Comparison of ENCODE assay signal across 16 cellular contexts in genomic region chr18:6666286-6666685, GRCh38.
A peak's percentile ranks its signal among the peaks of the same experiment; 100 is the strongest.
DNase-seq lines count a peak whose midpoint lies in the region; ATAC-seq, FAIRE-seq and TF ChIP-seq lines count a peak whose summit lies in the region.
"Had no signal": no experiment of that assay in that cellular context is flagged by ENCODE, and none has a peak within 500 bp of the region (broad histone marks: within the 10 kb centered on the region; RNA-seq: fewer than 3 reads in every experiment).

No MANE protein-coding gene starts in this region.

- intact Hi-C loops in pancreas (cut with DNase I) (no loop called here), MCF 10A (cut with micrococcal nuclease) (no loop called here), head of caudate nucleus (cut with DNase I) (no loop called here)

- no TSS peak for BruUV-seq in MCF 10A (replicated peaks; lab: Mats Ljungman, UMichigan)

- no peaks in the 10 kb centered on the region for H3K79me2 ChIP-seq in SK-N-SH (ENCODE audit: insufficient read depth)

- no peaks in the 10 kb centered on the region for H4K20me1 ChIP-seq in SK-N-SH (ENCODE audit: insufficient read depth)

- H3K27me3 Mint-ChIP-seq in brain (peaks cover 4% of the 10 kb centered on the region), MCF 10A (ENCODE audit: insufficient read depth, unreplicated experiment) (no peaks in the 10 kb centered on the region)
- H3K27me3 Mint-ChIP-seq: CD4-positive, alpha-beta memory T cell had no signal

- H3K4me1 ChIP-seq in SK-N-SH (ENCODE audit: control insufficient read depth in 1 of 2, insufficient read depth in 2 of 2, low read depth in 1 of 2, low read length in 1 of 2) (peaks cover 0 to 7% of the 10 kb centered on the region in 2 experiments; a peak in 2 of 4 replicates), pancreas (no peaks in the 10 kb centered on the region), right atrium auricular region (no peaks in the 10 kb centered on the region)
- H3K4me1 ChIP-seq: A549, BE2C had no signal

- no peaks in the 10 kb centered on the region for H3F3A ChIP-seq in SK-N-SH (replicated peaks; ENCODE audit: insufficient read depth)

- H3K9ac ChIP-seq in SK-N-SH = no peak overlapping the region

- TF ChIP-seq EP300 in SK-N-SH (IDR thresholded peaks at IDR 0.05; ENCODE audit: borderline replicate concordance in 1 of 2, low read depth in 1 of 2, low read length in 1 of 2) = peak in 1 of 2 experiments; percentile 63; a peak in 2 of 4 replicates

- H3K4me3 ChIP-seq in SK-N-SH (ENCODE audit: low read depth in 2 of 2, low read length in 1 of 2) (no peak overlapping the region), pancreas (no peak overlapping the region), right atrium auricular region (no peak overlapping the region)
- H3K4me3 ChIP-seq: A549 had no signal

- no peak for ATAC-seq in pancreas
- ATAC-seq: A549 had no signal

- H3K27ac Mint-ChIP-seq in brain = peak overlapping the region in 3 of 5 experiments; percentile 51 to 85 (median 84)
- no peak overlapping the region for H3K27ac Mint-ChIP-seq in MCF 10A (ENCODE audit: low read depth, unreplicated experiment)
- H3K27ac Mint-ChIP-seq: CD4-positive, alpha-beta memory T cell had no signal

- TF ChIP-seq CTCF in SK-N-SH (IDR thresholded peaks at IDR 0.05) (no peak), brain (conservative IDR thresholded peaks at IDR 0.05) (no peak), pancreas (IDR thresholded peaks at IDR 0.05) (no peak), MCF 10A (IDR thresholded peaks at IDR 0.05; ENCODE audit: unreplicated experiment) (no peak), right atrium auricular region (IDR thresholded peaks at IDR 0.05) (no peak)

- H3K4me3 Mint-ChIP-seq in brain = peak overlapping the region in 1 of 5 experiments; percentile 8
- H3K4me3 Mint-ChIP-seq in MCF 10A (ENCODE audit: unreplicated experiment) = no peak overlapping the region
- H3K4me3 Mint-ChIP-seq: CD4-positive, alpha-beta memory T cell had no signal

- H3K36me3 ChIP-seq in SK-N-SH (replicated peaks in 1 of 2; ENCODE audit: control insufficient read depth in 1 of 2, insufficient read depth in 2 of 2, low read length in 1 of 2) (no peaks in the 10 kb centered on the region), pancreas (no peaks in the 10 kb centered on the region), right atrium auricular region (no peaks in the 10 kb centered on the region)
- H3K36me3 ChIP-seq: BE2C had no signal

- no peaks in the 10 kb centered on the region for H3K9me3 ChIP-seq in SK-N-SH
- no peaks in the 10 kb centered on the region for H3K9me3 ChIP-seq in pancreas
- no peaks in the 10 kb centered on the region for H3K9me3 ChIP-seq in right atrium auricular region
- H3K9me3 ChIP-seq: A549, BE2C had no signal

- H3K4me2 ChIP-seq in SK-N-SH = no peak overlapping the region
- H3K4me2 ChIP-seq: A549 had no signal

- H3K36me3 Mint-ChIP-seq in brain = no peaks in the 10 kb centered on the region
- no peaks in the 10 kb centered on the region for H3K36me3 Mint-ChIP-seq in MCF 10A (ENCODE audit: insufficient read depth, unreplicated experiment)
- H3K36me3 Mint-ChIP-seq: CD4-positive, alpha-beta memory T cell had no signal

- DNase-seq in SK-N-SH (peak; percentile 27), fibroblast of peridontal ligament (ENCODE audit: extremely low read depth) (peak; percentile 22), pancreas (no peak), MCF 10A (ENCODE audit: unreplicated experiment) (no peak), head of caudate nucleus (no peak), right atrium auricular region (ENCODE audit: low spot score) (no peak)
- no peak for DNase-seq in activated CD4-positive, alpha-beta T cell treated with anti-CD3 and anti-CD28 coated beads for 4 hours
- DNase-seq: BE2C; CD4-positive, alpha-beta memory T cell; DMS53; GF-D8; HCEC 1CT; IMR-90 had no signal

- peak; percentile 53 for FAIRE-seq in pancreas (lab: Jason Lieb, UNC)
- FAIRE-seq: A549 had no signal

- no peak overlapping the region for H2AFZ ChIP-seq in SK-N-SH (ENCODE audit: low read depth)

- CTCF ChIA-PET in SK-N-SH (lab: Yijun Ruan, JAX) (interaction anchor here (1.5 kb wide), 1 partner anchor 123 kb away, joined by 3 read pairs; no protein-coding TSS in a partner anchor), MCF 10A (lab: Yijun Ruan, JAX) (no interaction called here)

- POLR2A ChIA-PET in SK-N-SH (lab: Yijun Ruan, JAX) = no interaction called here
- POLR2A ChIA-PET in MCF 10A (lab: Yijun Ruan, JAX) = no interaction called here

- 1% methylated on average over 2 of the region's 2 CpGs for WGBS in SK-N-SH (ENCODE audit: low lambda C conversion rate)
- 33 to 61% methylated on average over 2 of the region's 2 CpGs for whole genome bisulfite sequencing in pancreas, 2 donors

- H3K27me3 ChIP-seq in SK-N-SH (ENCODE audit: insufficient read depth) = no peaks in the 10 kb centered on the region
- no peaks in the 10 kb centered on the region for H3K27me3 ChIP-seq in pancreas
- no peaks in the 10 kb centered on the region for H3K27me3 ChIP-seq in right atrium auricular region
- H3K27me3 ChIP-seq: BE2C had no signal

- no peaks in the 10 kb centered on the region for H3K9me2 ChIP-seq in SK-N-SH

- TF ChIP-seq RAD21 in SK-N-SH (IDR thresholded peaks at IDR 0.05; ENCODE audit: low read length) = no peak

- H3K4me1 Mint-ChIP-seq in brain = peaks cover 31% of the 10 kb centered on the region
- H3K4me1 Mint-ChIP-seq in MCF 10A (ENCODE audit: insufficient read depth, unreplicated experiment) = peaks cover 14% of the 10 kb centered on the region
- H3K4me1 Mint-ChIP-seq: CD4-positive, alpha-beta memory T cell had no signal

- H3K27ac ChIP-seq in SK-N-SH (ENCODE audit: low read depth in 2 of 2, low read length in 1 of 2) = peak overlapping the region in 1 of 2 experiments; percentile 73; a peak in 1 of 4 replicates
- no peak overlapping the region for H3K27ac ChIP-seq in pancreas
- no peak overlapping the region for H3K27ac ChIP-seq in right atrium auricular region
- H3K27ac ChIP-seq: A549, C4-2B had no signal

- H3K9me3 Mint-ChIP-seq in brain (no peaks in the 10 kb centered on the region), MCF 10A (ENCODE audit: unreplicated experiment) (no peaks in the 10 kb centered on the region)

TF ChIP-seq in SK-N-SH, 30 proteins besides CTCF, POLR2A, EP300 and RAD21:
- no peak for TF ChIP-seq TAF1 (IDR thresholded peaks at IDR 0.05; ENCODE audit: borderline replicate concordance, low read depth, low read length)
- TF ChIP-seq, protein P1, sequence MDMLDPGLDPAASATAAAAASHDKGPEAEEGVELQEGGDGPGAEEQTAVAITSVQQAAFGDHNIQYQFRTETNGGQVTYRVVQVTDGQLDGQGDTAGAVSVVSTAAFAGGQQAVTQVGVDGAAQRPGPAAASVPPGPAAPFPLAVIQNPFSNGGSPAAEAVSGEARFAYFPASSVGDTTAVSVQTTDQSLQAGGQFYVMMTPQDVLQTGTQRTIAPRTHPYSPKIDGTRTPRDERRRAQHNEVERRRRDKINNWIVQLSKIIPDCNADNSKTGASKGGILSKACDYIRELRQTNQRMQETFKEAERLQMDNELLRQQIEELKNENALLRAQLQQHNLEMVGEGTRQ (IDR thresholded peaks at IDR 0.05; ENCODE audit: borderline replicate concordance, low read depth, low read length) = no peak
- TF ChIP-seq RCOR1 (IDR thresholded peaks at IDR 0.05; ENCODE audit: low read length) = peak; percentile 61; the same call in 1 of the 2 replicates
- TF ChIP-seq FOXM1 (IDR thresholded peaks at IDR 0.05; ENCODE audit: low read depth) = no peak
- TF ChIP-seq CHD2 (IDR thresholded peaks at IDR 0.05; ENCODE audit: low read length, partially characterized antibody) = peak; percentile 27
- peak; percentile 71 for TF ChIP-seq TCF12 (IDR thresholded peaks at IDR 0.05)
- TF ChIP-seq POLR2AphosphoS5 (IDR thresholded peaks at IDR 0.05; ENCODE audit: low read depth, low read length) = 0 out of 2 replicates have a peak, but pooled peaks have one; percentile 8
- TF ChIP-seq YY1 (IDR thresholded peaks at IDR 0.05; ENCODE audit: low read depth) = no peak
- peak; percentile 40 for TF ChIP-seq GATA2 (CRISPR knock-in tag; IDR thresholded peaks at IDR 0.05)

Comparison
In these comparisons a context has a peak if more than half of its experiments do, and no peak if none do; other contexts are left out.
1. DNase-seq: peak in SK-N-SH (single experiment) and fibroblast of peridontal ligament (single experiment); none in pancreas (0 of 6), MCF 10A (single experiment), head of caudate nucleus (0 of 42), activated CD4-positive, alpha-beta T cell treated with anti-CD3 and anti-CD28 coated beads for 4 hours (0 of 2) and right atrium auricular region (single experiment).